Comparison of ENCODE assay signal across 25 cellular contexts in the genomic region with DNA sequence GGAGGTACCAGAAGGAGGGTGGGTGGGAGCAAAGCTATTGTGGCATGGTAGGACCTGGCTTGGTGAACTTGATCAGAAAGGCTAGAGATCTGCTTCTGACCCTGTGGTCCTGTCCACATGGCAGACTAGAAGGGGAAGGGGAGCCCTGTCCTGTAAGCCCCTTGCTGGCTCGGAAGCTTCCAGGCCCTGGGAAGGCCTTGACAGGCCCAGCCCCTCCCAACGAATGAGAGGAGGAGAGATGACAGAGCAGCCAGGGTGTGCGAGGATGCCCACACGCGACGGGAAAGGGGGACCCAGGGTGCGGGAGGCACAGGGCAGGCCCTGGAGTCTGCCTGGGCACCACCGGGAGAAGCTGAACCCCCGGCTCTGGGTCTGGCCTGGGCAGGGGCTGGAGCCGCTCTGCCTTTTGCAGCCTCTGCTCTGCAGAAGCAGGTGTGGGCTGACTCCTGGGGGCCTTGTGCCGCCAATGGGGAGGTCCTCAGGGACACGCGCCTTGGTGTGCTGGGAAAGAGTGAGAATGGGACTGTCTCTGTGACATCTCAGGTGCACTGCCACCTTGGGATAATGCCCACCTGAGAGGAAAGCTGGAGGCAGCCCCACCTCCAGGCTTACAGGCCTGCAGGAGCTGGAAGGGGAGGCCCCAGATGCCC.
"Had no signal": no experiment of that assay in that cellular context is flagged by ENCODE, and none has a peak within 500 bp of the region (broad histone marks: within the 10 kb centered on the region; RNA-seq: fewer than 3 reads in every experiment).

No MANE protein-coding gene starts in this region.

- ATAC-seq: activated T-cell treated with anti-CD3 and anti-CD28 coated beads, Interleukin-2, amount 50 U/mL, for 72 hours; foreskin keratinocyte; heart left ventricle; right cardiac atrium; stimulated activated naive CD8-positive, alpha-beta T cell treated with anti-CD3 and anti-CD28 coated beads, Interleukin-15, Interleukin-2, amounts not matched to agents 100 U/mL and 50 U/mL, for 24 hours had no signal

- H3K36me3 ChIP-seq: ascending aorta, cardiac muscle cell, esophagus muscularis mucosa, heart left ventricle, thoracic aorta had no signal

- H3K27ac Mint-ChIP-seq: activated naive CD4-positive, alpha-beta T cell treated with anti-CD3 and anti-CD28 coated beads, Interleukin-2, amount 10 ng/mL, durations not matched to agents 7 days and 5 days; activated naive CD8-positive, alpha-beta T cell treated with anti-CD3 and anti-CD28 coated beads, Interleukin-2, amount 10 ng/mL, durations not matched to agents 7 days and 5 days; activated T-cell treated with anti-CD3 and anti-CD28 coated beads, Interleukin-2, amount 50 U/mL, for 72 hours; brain; immature natural killer cell had no signal

- DNase-seq: activated CD4-positive, alpha-beta T cell treated with anti-CD3 and anti-CD28 coated beads for 4 hours; activated CD4-positive, alpha-beta T cell treated with anti-CD3 and anti-CD28 coated beads, Interleukin-2, amount 50 U/mL, for 48 hours; activated naive CD4-positive, alpha-beta T cell treated with anti-CD3 and anti-CD28 coated beads, Interleukin-2, amount 10 ng/mL, durations not matched to agents 7 days and 5 days; activated naive CD8-positive, alpha-beta T cell treated with anti-CD3 and anti-CD28 coated beads, Interleukin-2, amount 10 ng/mL, durations not matched to agents 7 days and 5 days; activated T-cell treated with anti-CD3 and anti-CD28 coated beads, Interleukin-2, amount 50 U/mL, for 72 hours; foreskin keratinocyte; heart left ventricle; hypothalamus; immature natural killer cell; mesendoderm; occipital lobe; posterior cingulate gyrus; right cardiac atrium; stimulated activated CD4-positive, alpha-beta T cell treated with anti-CD3 and anti-CD28 coated beads, Interleukin-12 subunit alpha, Interleukin-12 subunit beta, amount 100 ng/mL, for 4 hours; stimulated activated CD4-positive, alpha-beta T cell treated with anti-CD3 and anti-CD28 coated beads, Interleukin-4, amount 100 ng/mL, for 1 hour; stimulated activated naive CD8-positive, alpha-beta T cell treated with anti-CD3 and anti-CD28 coated beads, Interleukin-15, Interleukin-2, amounts not matched to agents 100 U/mL and 50 U/mL, for 24 hours; trophoblast cell had no signal

- H3K27me3 ChIP-seq: ascending aorta, cardiac muscle cell, foreskin keratinocyte had no signal

- H3K4me1 Mint-ChIP-seq: activated naive CD4-positive, alpha-beta T cell treated with anti-CD3 and anti-CD28 coated beads, Interleukin-2, amount 10 ng/mL, durations not matched to agents 7 days and 5 days; activated naive CD8-positive, alpha-beta T cell treated with anti-CD3 and anti-CD28 coated beads, Interleukin-2, amount 10 ng/mL, durations not matched to agents 7 days and 5 days; immature natural killer cell had no signal

- H3K27ac ChIP-seq: ascending aorta, cardiac muscle cell, esophagus muscularis mucosa, foreskin keratinocyte, heart left ventricle, SK-N-MC, thoracic aorta, VCaP had no signal

- H3K4me3 Mint-ChIP-seq: activated naive CD4-positive, alpha-beta T cell treated with anti-CD3 and anti-CD28 coated beads, Interleukin-2, amount 10 ng/mL, durations not matched to agents 7 days and 5 days; activated naive CD8-positive, alpha-beta T cell treated with anti-CD3 and anti-CD28 coated beads, Interleukin-2, amount 10 ng/mL, durations not matched to agents 7 days and 5 days; activated T-cell treated with anti-CD3 and anti-CD28 coated beads, Interleukin-2, amount 50 U/mL, for 72 hours; brain; immature natural killer cell had no signal

- H3K4me1 ChIP-seq: ascending aorta, esophagus muscularis mucosa, foreskin keratinocyte, heart left ventricle had no signal

- H3K27me3 Mint-ChIP-seq: activated naive CD4-positive, alpha-beta T cell treated with anti-CD3 and anti-CD28 coated beads, Interleukin-2, amount 10 ng/mL, durations not matched to agents 7 days and 5 days had no signal

- H3K36me3 Mint-ChIP-seq: activated naive CD4-positive, alpha-beta T cell treated with anti-CD3 and anti-CD28 coated beads, Interleukin-2, amount 10 ng/mL, durations not matched to agents 7 days and 5 days; activated naive CD8-positive, alpha-beta T cell treated with anti-CD3 and anti-CD28 coated beads, Interleukin-2, amount 10 ng/mL, durations not matched to agents 7 days and 5 days; brain; immature natural killer cell had no signal

- H3K4me3 ChIP-seq: ascending aorta, cardiac muscle cell, esophagus muscularis mucosa, heart left ventricle, lung, SK-N-MC, thoracic aorta had no signal
